Comparison of ENCODE assay signal across 32 cellular contexts in the genomic region with DNA sequence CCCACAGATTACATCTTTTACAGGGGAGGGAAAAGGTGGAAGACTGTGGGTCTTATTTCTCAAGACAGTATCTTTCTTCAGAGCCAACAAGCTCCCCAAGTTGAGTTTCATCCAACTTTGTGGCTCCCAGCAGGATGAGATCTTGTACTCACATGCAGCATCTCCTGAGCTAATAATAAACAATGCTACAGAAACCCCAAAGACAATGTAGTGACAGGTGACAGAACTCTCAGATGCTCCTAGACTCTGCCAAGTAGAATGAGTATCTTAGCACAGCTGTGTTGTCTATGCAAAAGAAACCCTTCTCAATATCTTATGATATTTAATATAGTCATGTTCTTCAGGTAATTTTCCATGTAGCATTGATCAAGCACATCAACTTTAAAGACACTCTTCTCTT.
"Had no signal": no experiment of that assay in that cellular context is flagged by ENCODE, and none has a peak within 500 bp of the region (broad histone marks: within the 10 kb centered on the region; RNA-seq: fewer than 3 reads in every experiment).

No MANE protein-coding gene starts in this region.

- DNase-seq: Kasumi-1, MM.1S, MV-4-11, NCI-H1092, NCI-H1105, NCI-H1417 treated with DMSO at 0.1 percent for 48 hours, NCI-H1436 treated with DMSO at 0.1 percent for 48 hours, NCI-H1694 treated with DMSO at 0.1 percent for 48 hours, NCI-H187 treated with DMSO at 0.1 percent for 48 hours, NCI-H2029, NCI-H2081, NCI-H2171 treated with DMSO at 0.1 percent for 48 hours, NCI-H2227 treated with DMSO at 0.1 percent for 48 hours, NCI-H345, NCI-H446, NCI-H510A, NCI-H524, NCI-H526, NCI-H69, NCI-H748 treated with DMSO at 0.1 percent for 48 hours, NCI-H82, PC-9, SHP77, SIG-M5, SJCRH30, T-cell had no signal

- H3K27me3 ChIP-seq: SJCRH30 had no signal

- H2AFZ ChIP-seq: PC-9 had no signal

- H3K27ac ChIP-seq: PC-9, RWPE1, SJCRH30, SK-N-MC had no signal

- H3K4me1 ChIP-seq: SJCRH30 had no signal

- ATAC-seq: Panc1, Right ventricle myocardium inferior, SK-N-SH treated with all-trans-retinoic acid at 6 μM for 48 hours, T-cell had no signal

- H3K4me2 ChIP-seq: PC-9 had no signal

- H3K4me3 ChIP-seq: PC-9, SJCRH30, SK-N-MC had no signal

- H3K9me3 ChIP-seq: SJCRH30 had no signal

- FAIRE-seq: RCC 7860 had no signal

- H3K36me3 ChIP-seq: SJCRH30 had no signal
